1 cellular context compared by ENCODE assay signal in genomic region chr10:62804384-62805138, GRCh38.
A peak's percentile ranks its signal among the peaks of the same experiment; 100 is the strongest.
TF ChIP-seq lines count a peak whose summit lies in the region.

TSS of gene ADO (plus strand) at chr10:62804720. CDS start at chr10:62805060, 340 bp downstream.

TF ChIP-seq in K562, 482 proteins besides CTCF, POLR2A, EP300 and RAD21 (continued from another document):
- TF ChIP-seq ZNF639 (CRISPR knock-in tag; conservative IDR thresholded peaks at IDR 0.05 in 1 of 2, IDR thresholded peaks at IDR 0.05 in 1 of 2): peak in 1 of 2 experiments; percentile 90; a peak in 2 of 4 replicates
- no peak for TF ChIP-seq HMGXB4 (CRISPR knock-in tag; IDR thresholded peaks at IDR 0.05)
- TF ChIP-seq SMARCE1 (IDR thresholded peaks at IDR 0.05): no peak
- TF ChIP-seq RBM14 (IDR thresholded peaks at IDR 0.05; ENCODE audit: borderline replicate concordance, insufficient read depth, low read depth, low read length): no peak
- no peak for TF ChIP-seq HLTF (IDR thresholded peaks at IDR 0.05)
- TF ChIP-seq TARDBP (IDR thresholded peaks at IDR 0.05): no peak
- TF ChIP-seq TSHZ1 (CRISPR knock-in tag; IDR thresholded peaks at IDR 0.05): no peak
- TF ChIP-seq SMAD1 (IDR thresholded peaks at IDR 0.05; ENCODE audit: low read depth, low read length, partially characterized antibody): no peak
- no peak for TF ChIP-seq GATA2 (CRISPR knock-in tag; IDR thresholded peaks at IDR 0.05)
- TF ChIP-seq SAP30 (IDR thresholded peaks at IDR 0.05; ENCODE audit: borderline replicate concordance, insufficient read depth, low read depth, low read length, poor library complexity, severe bottlenecking): peak; percentile 66
- no peak for TF ChIP-seq RUNX1 (IDR thresholded peaks at IDR 0.05; ENCODE audit: low read depth)
- no peak for TF ChIP-seq NFE2 (IDR thresholded peaks at IDR 0.05; ENCODE audit: low read depth)
- no peak for TF ChIP-seq RBM17 (IDR thresholded peaks at IDR 0.05; ENCODE audit: borderline replicate concordance, low read depth, low read length)
- TF ChIP-seq ZBTB26 (CRISPR knock-in tag; IDR thresholded peaks at IDR 0.05): no peak
- no peak for TF ChIP-seq DNMT1 (IDR thresholded peaks at IDR 0.05)
- no peak for TF ChIP-seq ARHGAP35 (IDR thresholded peaks at IDR 0.05; ENCODE audit: partially characterized antibody)
- no peak for TF ChIP-seq ZNF785 (CRISPR knock-in tag; IDR thresholded peaks at IDR 0.05)
- TF ChIP-seq NR2F6 (CRISPR knock-in tag; IDR thresholded peaks at IDR 0.05): no peak
- peak in 2 of 3 experiments; percentile 73 to 92; a peak in 4 of 6 replicates for TF ChIP-seq ZBTB11 (CRISPR knock-in tag; IDR thresholded peaks at IDR 0.05)
TF ChIP-seq in K562: peak in this region for 122.
